Comparison of ENCODE assay signal across 12 cellular contexts in the genomic region with DNA sequence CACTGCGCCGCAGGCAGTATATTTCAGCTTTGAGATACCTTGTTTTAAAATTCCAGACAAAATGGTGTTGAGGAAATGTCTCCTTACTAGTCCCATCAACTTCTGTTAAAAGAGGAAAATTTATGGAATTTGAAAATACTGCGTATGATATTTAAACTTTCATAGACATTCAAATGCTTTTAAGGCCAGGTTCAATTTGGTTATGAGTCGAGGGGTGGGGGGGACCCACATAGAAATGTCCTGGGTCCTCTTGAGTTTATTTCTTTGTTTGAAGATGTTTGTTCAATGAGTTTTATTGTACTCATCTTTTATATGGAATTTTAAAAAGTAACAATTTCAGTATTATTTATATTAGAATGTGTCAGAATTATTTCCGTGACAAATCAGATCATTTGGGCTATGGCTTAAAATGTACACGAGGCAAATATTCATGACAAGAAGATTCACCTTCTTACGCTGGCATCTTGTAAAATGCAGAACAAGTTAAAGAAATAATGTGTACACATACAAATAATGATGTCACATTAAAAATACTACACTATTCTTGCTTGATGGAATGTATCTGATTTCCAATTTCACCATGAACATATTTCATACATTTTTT. TPM values are rescaled to one million over a fixed set of nuclear protein-coding genes. Genes with fewer than 3 reads are reported as not detected.
DNase-seq lines count a peak whose midpoint lies in the region; ATAC-seq and TF ChIP-seq lines count a peak whose summit lies in the region.
"Had no signal": no experiment of that assay in that cellular context is flagged by ENCODE, and none has a peak within 500 bp of the region (broad histone marks: within the 10 kb centered on the region; RNA-seq: fewer than 3 reads in every experiment).

No MANE protein-coding gene starts in this region.

- CTCF ChIA-PET in T-cell (lab: Charles Lee): interaction anchor here (0.6 to 2.2 kb wide), 10 partner anchors 10 to 102 kb away, joined by 3 to 13 read pairs (median 4); no protein-coding TSS in a partner anchor

- POLR2A ChIA-PET in T-cell (lab: Charles Lee): interaction anchor here (0.9 to 1.5 kb wide), 6 partner anchors 9 to 153 kb away, joined by 3 to 14 read pairs (median 6); no protein-coding TSS in a partner anchor

- TF ChIP-seq CTCF in liver (IDR thresholded peaks at IDR 0.05; ENCODE audit: low read depth, low read length, missing input control) (no peak), thoracic aorta (IDR thresholded peaks at IDR 0.05) (no peak)

- H3K27ac ChIP-seq in liver (ENCODE audit: low read depth in 1 of 2, low read length in 2 of 2): peak overlapping the region; percentile 23 to 69
- H3K27ac ChIP-seq in thoracic aorta: peak overlapping the region in 1 of 2 donors; percentile 34
- H3K27ac ChIP-seq: RWPE1 had no signal

- H3K4me3 Mint-ChIP-seq in activated T-cell treated with anti-CD3 and anti-CD28 coated beads, Interleukin-2, amount 50 U/mL, for 72 hours: peak overlapping the region; percentile 94 to 96
- peak overlapping the region; percentile 95 to 99 (median 98) for H3K4me3 Mint-ChIP-seq in T-cell

- peak overlapping the region in 1 of 2 donors; percentile 81 for H3K9ac ChIP-seq in liver (ENCODE audit: low read depth in 1 of 2, low read length in 2 of 2)

- H3K36me3 Mint-ChIP-seq in activated T-cell treated with anti-CD3 and anti-CD28 coated beads, Interleukin-2, amount 50 U/mL, for 72 hours (ENCODE audit: insufficient read depth in 2 of 2): peaks cover 43 to 59% of the 10 kb centered on the region in 2 donors
- H3K36me3 Mint-ChIP-seq in T-cell: peaks cover 39% of the 10 kb centered on the region

- H3K9me3 ChIP-seq in liver (ENCODE audit: control insufficient read depth in 4 of 4, low read length in 3 of 4) (no peaks in the 10 kb centered on the region), thoracic aorta (no peaks in the 10 kb centered on the region)

- no peaks in the 10 kb centered on the region for H3K9me3 Mint-ChIP-seq in activated T-cell treated with anti-CD3 and anti-CD28 coated beads, Interleukin-2, amount 50 U/mL, for 72 hours
- no peaks in the 10 kb centered on the region for H3K9me3 Mint-ChIP-seq in T-cell

- H3K27me3 ChIP-seq in liver (ENCODE audit: control insufficient read depth in 4 of 4, insufficient read depth in 4 of 4, low read length in 3 of 4) (peaks cover 2 to 11% (median 8%) of the 10 kb centered on the region in 4 donors), thoracic aorta (replicated peaks; ENCODE audit: insufficient read depth) (no peaks in the 10 kb centered on the region)

- WGBS in liver: 64% methylated on average over 7 of the region's 7 CpGs

- H3K27ac Mint-ChIP-seq in activated T-cell treated with anti-CD3 and anti-CD28 coated beads, Interleukin-2, amount 50 U/mL, for 72 hours: peak overlapping the region; percentile 100
- H3K27ac Mint-ChIP-seq in T-cell: peak overlapping the region in 1 of 2 donors; percentile 100

- H3K4me3 ChIP-seq in liver (ENCODE audit: low read depth in 1 of 3, low read length in 3 of 3): peak overlapping the region; percentile 41 to 64 (median 54)
- peak overlapping the region; percentile 66 for H3K4me3 ChIP-seq in thoracic aorta

- DNase-seq in activated T-cell treated with anti-CD3 and anti-CD28 coated beads, Interleukin-2, amount 50 U/mL, for 72 hours: no peak
- no peak for DNase-seq in activated T-cell treated with anti-CD3 and anti-CD28 coated beads, Interleukin-2, amount 50 U/mL, for 48 hours
- DNase-seq in T-cell (no peak), thoracic aorta (ENCODE audit: low spot score) (no peak), T-helper 9 cell (no peak), NOMO-1 (lab: John Stamatoyannopoulos, UW; ENCODE audit: unreplicated experiment in 2 of 2) (no peak)
- DNase-seq: kidney, NCI-H2171 treated with DMSO at 0.1 percent for 48 hours had no signal

- peaks cover 55% of the 10 kb centered on the region for H3K4me1 Mint-ChIP-seq in activated T-cell treated with anti-CD3 and anti-CD28 coated beads, Interleukin-2, amount 50 U/mL, for 72 hours (ENCODE audit: low read depth)
- H3K4me1 Mint-ChIP-seq in T-cell: peaks cover 56 to 70% (median 57%) of the 10 kb centered on the region in 3 donors

- H3K36me3 ChIP-seq in liver (ENCODE audit: control insufficient read depth in 4 of 4, insufficient read depth in 3 of 4, low read depth in 1 of 4, low read length in 3 of 4): no peaks in the 10 kb centered on the region
- no peaks in the 10 kb centered on the region for H3K36me3 ChIP-seq in thoracic aorta

- H3K27me3 Mint-ChIP-seq in activated T-cell treated with anti-CD3 and anti-CD28 coated beads, Interleukin-2, amount 50 U/mL, for 72 hours (ENCODE audit: low read depth): no peaks in the 10 kb centered on the region
- no peaks in the 10 kb centered on the region for H3K27me3 Mint-ChIP-seq in T-cell

- no peak for TF ChIP-seq RAD21 in liver (IDR thresholded peaks at IDR 0.05)

- no peak for ATAC-seq in activated T-cell treated with anti-CD3 and anti-CD28 coated beads, Interleukin-2, amount 50 U/mL, for 72 hours (replicated peaks in 1 of 2)
- ATAC-seq in T-cell (replicated peaks in 1 of 4) (no peak), thoracic aorta (ENCODE audit: insufficient number of reproducible peaks, low FRiP score, low read depth) (no peak), HG02798 (IDR thresholded peaks at IDR 0.05; ENCODE audit: poor library complexity, unreplicated experiment) (no peak)

- H3K4me1 ChIP-seq in liver (ENCODE audit: control insufficient read depth in 4 of 4, insufficient read depth in 4 of 4, low read length in 3 of 4) (peaks cover 3 to 11% (median 8%) of the 10 kb centered on the region in 4 donors), thoracic aorta (ENCODE audit: control insufficient read depth in 1 of 2, low read depth in 2 of 2) (no peaks in the 10 kb centered on the region)

TF ChIP-seq in liver, 16 proteins besides CTCF, POLR2A, EP300 and RAD21 (continues in another document):
- TF ChIP-seq SP1 (IDR thresholded peaks at IDR 0.05) (no peak), HNF4G (IDR thresholded peaks at IDR 0.05) (no peak), ZBTB33 (IDR thresholded peaks at IDR 0.05) (no peak), FOXA1 (IDR thresholded peaks at IDR 0.05) (no peak), JUND (IDR thresholded peaks at IDR 0.05) (no peak), FOXA2 (IDR thresholded peaks at IDR 0.05) (no peak), RXRA (IDR thresholded peaks at IDR 0.05) (no peak), HNF4A (conservative IDR thresholded peaks at IDR 0.05) (no peak), MAX (IDR thresholded peaks at IDR 0.05) (no peak), NR2F2 (IDR thresholded peaks at IDR 0.05) (no peak), TAF1 (conservative IDR thresholded peaks at IDR 0.05) (no peak), YY1 (IDR thresholded peaks at IDR 0.05) (no peak), GABPA (IDR thresholded peaks at IDR 0.05 in 1 of 2, conservative IDR thresholded peaks at IDR 0.05 in 1 of 2) (no peak)
- TF ChIP-seq, protein P1, sequence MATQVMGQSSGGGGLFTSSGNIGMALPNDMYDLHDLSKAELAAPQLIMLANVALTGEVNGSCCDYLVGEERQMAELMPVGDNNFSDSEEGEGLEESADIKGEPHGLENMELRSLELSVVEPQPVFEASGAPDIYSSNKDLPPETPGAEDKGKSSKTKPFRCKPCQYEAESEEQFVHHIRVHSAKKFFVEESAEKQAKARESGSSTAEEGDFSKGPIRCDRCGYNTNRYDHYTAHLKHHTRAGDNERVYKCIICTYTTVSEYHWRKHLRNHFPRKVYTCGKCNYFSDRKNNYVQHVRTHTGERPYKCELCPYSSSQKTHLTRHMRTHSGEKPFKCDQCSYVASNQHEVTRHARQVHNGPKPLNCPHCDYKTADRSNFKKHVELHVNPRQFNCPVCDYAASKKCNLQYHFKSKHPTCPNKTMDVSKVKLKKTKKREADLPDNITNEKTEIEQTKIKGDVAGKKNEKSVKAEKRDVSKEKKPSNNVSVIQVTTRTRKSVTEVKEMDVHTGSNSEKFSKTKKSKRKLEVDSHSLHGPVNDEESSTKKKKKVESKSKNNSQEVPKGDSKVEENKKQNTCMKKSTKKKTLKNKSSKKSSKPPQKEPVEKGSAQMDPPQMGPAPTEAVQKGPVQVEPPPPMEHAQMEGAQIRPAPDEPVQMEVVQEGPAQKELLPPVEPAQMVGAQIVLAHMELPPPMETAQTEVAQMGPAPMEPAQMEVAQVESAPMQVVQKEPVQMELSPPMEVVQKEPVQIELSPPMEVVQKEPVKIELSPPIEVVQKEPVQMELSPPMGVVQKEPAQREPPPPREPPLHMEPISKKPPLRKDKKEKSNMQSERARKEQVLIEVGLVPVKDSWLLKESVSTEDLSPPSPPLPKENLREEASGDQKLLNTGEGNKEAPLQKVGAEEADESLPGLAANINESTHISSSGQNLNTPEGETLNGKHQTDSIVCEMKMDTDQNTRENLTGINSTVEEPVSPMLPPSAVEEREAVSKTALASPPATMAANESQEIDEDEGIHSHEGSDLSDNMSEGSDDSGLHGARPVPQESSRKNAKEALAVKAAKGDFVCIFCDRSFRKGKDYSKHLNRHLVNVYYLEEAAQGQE (IDR thresholded peaks at IDR 0.05): no peak
- TF ChIP-seq, protein P2, sequence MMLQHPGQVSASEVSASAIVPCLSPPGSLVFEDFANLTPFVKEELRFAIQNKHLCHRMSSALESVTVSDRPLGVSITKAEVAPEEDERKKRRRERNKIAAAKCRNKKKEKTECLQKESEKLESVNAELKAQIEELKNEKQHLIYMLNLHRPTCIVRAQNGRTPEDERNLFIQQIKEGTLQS (IDR thresholded peaks at IDR 0.05): no peak

RNA-seq across cellular contexts. Expression of gene IKZF1, which starts 1.3 kb away (rescaled TPM):
- 100 to 1,000 TPM; 427 to 504 TPM for total RNA-seq in activated T-cell treated with anti-CD3 and anti-CD28 coated beads, Interleukin-2, amount 50 U/mL, for 72 hours
- total RNA-seq in T-cell (100 to 1,000 TPM; 429 to 525 (median 494) TPM), liver (10 to 100 TPM in 1 of 2 donors, 1 to 10 TPM in 1; 9.8 to 43.5 TPM), thoracic aorta (10 to 100 TPM; 24.4 to 57.8 TPM)
- polyA plus RNA-seq in liver: 1 to 10 TPM; 1.6 to 2.6 TPM
- total RNA-seq: HT1080 had no signal

Comparison
In these comparisons a context has a peak if more than half of its experiments do, and no peak if none do; other contexts are left out.
1. RNA of gene IKZF1, which starts 1.3 kb away (total RNA-seq): 427 to 504 TPM in activated T-cell treated with anti-CD3 and anti-CD28 coated beads, Interleukin-2, amount 50 U/mL, for 72 hours and 429 to 525 TPM in T-cell; 24.4 to 57.8 TPM in thoracic aorta and 9.8 to 43.5 TPM in liver; every median in the first group is over 4 times any median in the second.